In genomic region chr2:206858972-206859739, GRCh38 we compare ENCODE assay signal across 17 cellular contexts.
DNase-seq lines count a peak whose midpoint lies in the region; ATAC-seq and TF ChIP-seq lines count a peak whose summit lies in the region.
"Had no signal": no experiment of that assay in that cellular context is flagged by ENCODE, and none has a peak within 500 bp of the region (broad histone marks: within the 10 kb centered on the region; RNA-seq: fewer than 3 reads in every experiment).

No MANE protein-coding gene starts in this region.

- H3K9ac ChIP-seq in DND-41 (ENCODE audit: low read depth, low read length), result peak overlapping the region; percentile 15; the same call in 1 of the 2 replicates

- peaks cover 2% of the 10 kb centered on the region for H3K27me3 Mint-ChIP-seq in activated T-helper 2 cell treated with anti-CD3 and anti-CD28 coated beads, Interferon-gamma antibody, Interleukin-2, Interleukin-4, amounts not matched to agents 10 μg/mL and 5 μg/mL and 100 μg/mL, durations not matched to agents 14 hours and 24 hours and 36 hours (ENCODE audit: low read depth)
- peaks cover 0 to 2% of the 10 kb centered on the region in 2 donors for H3K27me3 Mint-ChIP-seq in natural killer cell treated with Interleukin-12 subunit alpha and Interleukin-12 subunit beta and Interleukin-15 and Interleukin-18, amount 100 ng/mL, for 72 hours
- H3K27me3 Mint-ChIP-seq: dendritic cell treated with granulocyte-macrophage colony-stimulating factor and Interleukin-4, amounts not matched to agents 40 ng/mL and 50 ng/mL, for 4 days; naive B cell; stimulated activated naive B cell treated with anti-CD40 and anti-IgM and Interleukin-4, amounts not matched to agents 10 μg/mL and 1 μg/mL and 100 μg/mL, for 72 hours had no signal

- H3K9me3 Mint-ChIP-seq in activated T-helper 2 cell treated with anti-CD3 and anti-CD28 coated beads, Interferon-gamma antibody, Interleukin-2, Interleukin-4, amounts not matched to agents 10 μg/mL and 5 μg/mL and 100 μg/mL, durations not matched to agents 14 hours and 24 hours and 36 hours, result no peaks in the 10 kb centered on the region
- no peaks in the 10 kb centered on the region for H3K9me3 Mint-ChIP-seq in natural killer cell treated with Interleukin-12 subunit alpha and Interleukin-12 subunit beta and Interleukin-15 and Interleukin-18, amount 100 ng/mL, for 72 hours
- H3K9me3 Mint-ChIP-seq: dendritic cell treated with granulocyte-macrophage colony-stimulating factor and Interleukin-4, amounts not matched to agents 40 ng/mL and 50 ng/mL, for 4 days; HFFc6; naive B cell had no signal

- peak overlapping the region; percentile 71 for H3K27ac Mint-ChIP-seq in activated T-helper 2 cell treated with anti-CD3 and anti-CD28 coated beads, Interferon-gamma antibody, Interleukin-2, Interleukin-4, amounts not matched to agents 10 μg/mL and 5 μg/mL and 100 μg/mL, durations not matched to agents 14 hours and 24 hours and 36 hours
- H3K27ac Mint-ChIP-seq in natural killer cell treated with Interleukin-12 subunit alpha and Interleukin-12 subunit beta and Interleukin-15 and Interleukin-18, amount 100 ng/mL, for 72 hours, result peak overlapping the region; percentile 47 to 64
- H3K27ac Mint-ChIP-seq: dendritic cell treated with granulocyte-macrophage colony-stimulating factor and Interleukin-4, amounts not matched to agents 40 ng/mL and 50 ng/mL, for 4 days; HFFc6; stimulated activated naive B cell treated with anti-CD40 and anti-IgM and Interleukin-4, amounts not matched to agents 10 μg/mL and 1 μg/mL and 100 μg/mL, for 72 hours had no signal

- no peaks in the 10 kb centered on the region for H3K9me3 ChIP-seq in DND-41 (ENCODE audit: insufficient read depth, low read length, severe bottlenecking)
- H3K9me3 ChIP-seq: psoas muscle had no signal

- no peaks in the 10 kb centered on the region for H3K36me3 Mint-ChIP-seq in activated T-helper 2 cell treated with anti-CD3 and anti-CD28 coated beads, Interferon-gamma antibody, Interleukin-2, Interleukin-4, amounts not matched to agents 10 μg/mL and 5 μg/mL and 100 μg/mL, durations not matched to agents 14 hours and 24 hours and 36 hours (ENCODE audit: low read depth)
- no peaks in the 10 kb centered on the region for H3K36me3 Mint-ChIP-seq in natural killer cell treated with Interleukin-12 subunit alpha and Interleukin-12 subunit beta and Interleukin-15 and Interleukin-18, amount 100 ng/mL, for 72 hours
- H3K36me3 Mint-ChIP-seq: naive B cell had no signal

- H3K4me1 Mint-ChIP-seq in activated T-helper 2 cell treated with anti-CD3 and anti-CD28 coated beads, Interferon-gamma antibody, Interleukin-2, Interleukin-4, amounts not matched to agents 10 μg/mL and 5 μg/mL and 100 μg/mL, durations not matched to agents 14 hours and 24 hours and 36 hours (ENCODE audit: low read depth), result peaks cover 17% of the 10 kb centered on the region
- peaks cover 12 to 14% of the 10 kb centered on the region in 2 donors for H3K4me1 Mint-ChIP-seq in natural killer cell treated with Interleukin-12 subunit alpha and Interleukin-12 subunit beta and Interleukin-15 and Interleukin-18, amount 100 ng/mL, for 72 hours (ENCODE audit: low read depth in 2 of 2)

- H3K4me3 ChIP-seq in DND-41 (ENCODE audit: low read depth in 1 of 2, low read length in 2 of 2), result peak overlapping the region in 1 of 2 experiments; percentile 20; a peak in 1 of 4 replicates
- H3K4me3 ChIP-seq: psoas muscle had no signal

- H4K20me1 ChIP-seq in DND-41 (ENCODE audit: insufficient read depth, low read length), result no peaks in the 10 kb centered on the region

- no peaks in the 10 kb centered on the region for H3K36me3 ChIP-seq in DND-41 (ENCODE audit: insufficient read depth, low read length)

- H3K27me3 ChIP-seq in DND-41 (ENCODE audit: insufficient read depth, low read length, poor library complexity), result no peaks in the 10 kb centered on the region

- intact Hi-C loops in activated T-helper 2 cell treated with anti-CD3 and anti-CD28 coated beads, Interferon-gamma antibody, Interleukin-2, Interleukin-4, amounts not matched to agents 10 μg/mL and 5 μg/mL and 100 μg/mL, durations not matched to agents 14 hours and 24 hours and 36 hours (cut with micrococcal nuclease), result no loop called here

- peak overlapping the region; percentile 43 for H3K4me3 Mint-ChIP-seq in activated T-helper 2 cell treated with anti-CD3 and anti-CD28 coated beads, Interferon-gamma antibody, Interleukin-2, Interleukin-4, amounts not matched to agents 10 μg/mL and 5 μg/mL and 100 μg/mL, durations not matched to agents 14 hours and 24 hours and 36 hours (ENCODE audit: low read depth)
- H3K4me3 Mint-ChIP-seq in natural killer cell treated with Interleukin-12 subunit alpha and Interleukin-12 subunit beta and Interleukin-15 and Interleukin-18, amount 100 ng/mL, for 72 hours, result peak overlapping the region; percentile 79
- H3K4me3 Mint-ChIP-seq: dendritic cell treated with granulocyte-macrophage colony-stimulating factor and Interleukin-4, amounts not matched to agents 40 ng/mL and 50 ng/mL, for 4 days; HFFc6; naive B cell; stimulated activated naive B cell treated with anti-CD40 and anti-IgM and Interleukin-4, amounts not matched to agents 10 μg/mL and 1 μg/mL and 100 μg/mL, for 72 hours had no signal

- peak; percentile 78 for ATAC-seq in DND-41 (ENCODE audit: insufficient read depth, low read depth)
- ATAC-seq in natural killer cell treated with Interleukin-12 subunit alpha and Interleukin-12 subunit beta and Interleukin-15 and Interleukin-18, amount 100 ng/mL, for 72 hours, result peak; percentile 59 to 61
- ATAC-seq: HepG2; psoas muscle; stimulated activated naive B cell treated with anti-CD40 and anti-IgM and Interleukin-4, amounts not matched to agents 10 μg/mL and 1 μg/mL and 100 μg/mL, for 72 hours had no signal

- no peak for TF ChIP-seq CTCF in DND-41 (IDR thresholded peaks at IDR 0.05; ENCODE audit: borderline replicate concordance, extremely low read depth, low read length, poor library complexity, severe bottlenecking)

- peak overlapping the region; percentile 72 for H3K27ac ChIP-seq in DND-41 (ENCODE audit: low read length)
- H3K27ac ChIP-seq: psoas muscle had no signal

- H2AFZ ChIP-seq in DND-41 (ENCODE audit: low read depth, low read length), result peak overlapping the region; percentile 61; the same call in 1 of the 2 replicates

- H3K79me2 ChIP-seq in DND-41 (ENCODE audit: insufficient read depth, low read length), result no peaks in the 10 kb centered on the region

- DNase-seq in DND-41 (no peak), M059J (ENCODE audit: low read depth) (peak; percentile 12), NCI-H510A treated with DMSO at 0.1 percent for 48 hours (lab: John Stamatoyannopoulos, UW) (no peak), Ammon's horn (ENCODE audit: low spot score) (no peak), inferior parietal cortex (ENCODE audit: extremely low spot score) (no peak), DMS79 (lab: John Stamatoyannopoulos, UW) (no peak)
- DNase-seq in activated T-helper 2 cell treated with anti-CD3 and anti-CD28 coated beads, Interferon-gamma antibody, Interleukin-2, Interleukin-4, amounts not matched to agents 10 μg/mL and 5 μg/mL and 100 μg/mL, durations not matched to agents 14 hours and 24 hours and 36 hours (ENCODE audit: low spot score), result peak; percentile 17
- no peak for DNase-seq in natural killer cell treated with Interleukin-12 subunit alpha and Interleukin-12 subunit beta and Interleukin-15 and Interleukin-18, amount 100 ng/mL, for 72 hours (ENCODE audit: low spot score)
- DNase-seq: activated CD4-positive, CD25-positive, alpha-beta regulatory T cell; erythroblast; HFFc6; naive B cell; NCI-H1048; psoas muscle; stimulated activated naive B cell treated with anti-CD40 and anti-IgM and Interleukin-4, amounts not matched to agents 10 μg/mL and 1 μg/mL and 100 μg/mL, for 72 hours had no signal

- peak overlapping the region; percentile 41 for H3K4me2 ChIP-seq in DND-41 (ENCODE audit: insufficient read depth, low read length)

- peaks cover 22% of the 10 kb centered on the region for H3K4me1 ChIP-seq in DND-41 (ENCODE audit: insufficient read depth, low read length)
- H3K4me1 ChIP-seq: psoas muscle had no signal

Comparison
In these comparisons a context has a peak if more than half of its experiments do, and no peak if none do; other contexts are left out.
1. DNase-seq: peak in M059J (single experiment) and activated T-helper 2 cell treated with anti-CD3 and anti-CD28 coated beads, Interferon-gamma antibody, Interleukin-2, Interleukin-4, amounts not matched to agents 10 μg/mL and 5 μg/mL and 100 μg/mL, durations not matched to agents 14 hours and 24 hours and 36 hours (single experiment); none in DND-41 (single experiment), natural killer cell treated with Interleukin-12 subunit alpha and Interleukin-12 subunit beta and Interleukin-15 and Interleukin-18, amount 100 ng/mL, for 72 hours (single experiment), NCI-H510A treated with DMSO at 0.1 percent for 48 hours (single experiment), Ammon's horn (single experiment), inferior parietal cortex (single experiment) and DMS79 (single experiment).